8 cellular contexts compared by ENCODE assay signal in the genomic region with DNA sequence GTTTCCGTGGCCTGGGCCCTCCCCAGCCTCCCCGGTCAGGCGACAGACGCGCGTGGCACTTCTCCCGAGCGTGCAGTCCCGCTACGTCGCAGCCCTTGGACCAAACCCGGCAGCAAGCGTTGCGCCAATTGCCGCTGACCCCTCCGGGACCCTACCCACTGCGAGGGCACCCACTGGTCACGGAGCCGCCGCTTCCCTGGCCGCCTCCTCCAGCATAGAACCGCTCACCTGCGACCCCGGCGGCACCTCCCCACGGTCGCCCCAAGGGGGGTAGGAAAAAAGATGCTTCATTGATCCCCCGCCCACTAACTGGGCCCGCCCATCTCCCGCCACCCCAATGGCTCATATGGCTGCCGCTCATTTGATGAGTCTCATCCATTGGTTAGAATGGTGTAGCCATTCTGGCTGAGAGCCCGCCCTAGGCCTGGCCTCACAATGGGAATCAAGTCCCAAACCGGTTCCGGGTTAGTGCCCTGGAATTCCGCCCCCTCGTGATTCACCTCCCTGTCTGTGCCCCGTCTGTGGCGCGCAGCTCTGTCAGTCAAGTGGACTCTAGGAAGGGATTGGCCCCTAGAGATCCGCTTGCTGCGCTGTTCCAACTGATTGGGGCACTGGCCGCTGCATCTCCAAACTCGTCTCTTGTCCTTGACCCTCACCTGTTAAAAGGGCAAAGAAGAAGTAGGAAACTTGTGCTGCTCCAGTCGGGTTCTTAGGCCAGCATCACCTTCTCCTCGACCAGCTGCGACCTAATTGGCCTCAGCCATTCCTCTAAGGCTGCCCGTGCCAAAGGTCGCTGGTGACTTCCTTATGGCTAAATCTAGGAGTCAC. TPM values are rescaled to one million over a fixed set of nuclear protein-coding genes. Genes with fewer than 3 reads are reported as not detected.
A peak's percentile ranks its signal among the peaks of the same experiment; 100 is the strongest.
DNase-seq lines count a peak whose midpoint lies in the region; ATAC-seq and TF ChIP-seq lines count a peak whose summit lies in the region.

TSS of gene MSANTD4 (minus strand) at position 274 of the 828 bp plus-strand sequence. CDS start 11,323 bp downstream, outside the sequence.

- peak within 1 kb of the TSS; percentile 54 to 73 for H3K9ac ChIP-seq in colonic mucosa (ENCODE audit: low read depth in 2 of 2, low read length in 2 of 2)

- intact Hi-C loops in colonic mucosa (cut with DNase I) = loop anchor here (5.0 kb wide), 1 partner anchor 55 kb away; the partner anchor contains the start of genes AASDHPPT and KBTBD3

- H3K4me1 ChIP-seq in colonic mucosa = no peaks in the 10 kb centered on the region

- no peaks in the 10 kb centered on the region for H3K9me3 ChIP-seq in colonic mucosa

- DNase-seq in AML-193 (lab: John Stamatoyannopoulos, UW) (peak; percentile 97), GM19238 (ENCODE audit: insufficient read length, low spot score) (peak; percentile 84), NCI-H526 (lab: John Stamatoyannopoulos, UW) (peak; percentile 100), colonic mucosa (peak; percentile 99), kidney tubule cell (ENCODE audit: low spot score) (peak; percentile 99)
- DNase-seq in activated CD4-positive, alpha-beta T cell treated with anti-CD3 and anti-CD28 coated beads for 48 hours = peak; percentile 97
- peak; percentile 86 to 93 (median 92) for DNase-seq in stimulated activated CD4-positive, alpha-beta T cell treated with anti-CD3 and anti-CD28 coated beads, Interleukin-1b, Interleukin-23, amount 100 ng/mL, for 24 hours (ENCODE audit: low read depth in 4 of 4, low spot score in 1 of 4)

- H3K4me3 ChIP-seq in colonic mucosa = peak within 1 kb of the TSS; percentile 90

- ATAC-seq in HG03442 (IDR thresholded peaks at IDR 0.05; ENCODE audit: unreplicated experiment) = peak; percentile 97

- TF ChIP-seq CTCF in colonic mucosa (IDR thresholded peaks at IDR 0.05) = no peak

- H3K27ac ChIP-seq in colonic mucosa = peak within 1 kb of the TSS; percentile 61

- H3K36me3 ChIP-seq in colonic mucosa = no peaks in the 10 kb centered on the region

- H3K27me3 ChIP-seq in colonic mucosa = no peaks in the 10 kb centered on the region

RNA-seq across cellular contexts. Expression of gene MSANTD4, which starts in this region (rescaled TPM):
- 1 to 10 TPM; 6.2 to 6.8 TPM for total RNA-seq in colonic mucosa

Comparison
In these comparisons a context has a peak if more than half of its experiments do, and no peak if none do; other contexts are left out.
1. Peak in every context shown above with its lines: DNase-seq, ATAC-seq, H3K4me3 ChIP-seq and H3K27ac ChIP-seq.